ENCODE assay signal across 28 cellular contexts in the genomic region with DNA sequence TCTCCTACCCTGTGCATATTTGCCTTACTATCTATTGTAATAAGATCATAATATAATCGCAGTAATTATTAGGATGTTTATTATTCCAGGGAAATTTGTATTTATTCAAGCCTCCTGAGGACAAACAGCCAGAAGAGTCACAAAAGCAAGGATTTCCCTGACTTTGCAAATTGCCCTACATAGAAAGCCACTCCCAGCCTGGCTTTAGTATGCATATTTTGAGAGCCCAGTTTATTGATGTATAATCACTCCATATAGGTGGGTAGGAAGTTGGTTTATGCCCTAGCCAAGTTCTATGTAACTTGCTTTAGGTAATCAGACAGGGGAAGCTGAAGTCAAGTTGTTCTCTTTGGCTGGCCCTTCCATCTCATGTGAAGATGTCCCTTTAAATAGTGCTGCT.
"Had no signal": no experiment of that assay in that cellular context is flagged by ENCODE, and none has a peak within 500 bp of the region (broad histone marks: within the 10 kb centered on the region; RNA-seq: fewer than 3 reads in every experiment).

No MANE protein-coding gene starts in this region.

- H3K27me3 ChIP-seq: esophagus squamous epithelium, heart right ventricle, neutrophil, pancreas, right lobe of liver, testis, tibial artery, upper lobe of left lung had no signal

- ATAC-seq: effector memory CD8-positive, alpha-beta T cell; heart right ventricle; left ventricle myocardium superior; natural killer cell treated with Interleukin-12 subunit alpha and Interleukin-12 subunit beta and Interleukin-15 and Interleukin-18, amount 100 ng/mL, for 72 hours; pancreas; right lobe of liver; stimulated activated memory B cell treated with anti-CD40 and anti-IgM and Interleukin-4, amounts not matched to agents 10 μg/mL and 1 μg/mL and 100 μg/mL, for 72 hours; stimulated activated naive CD8-positive, alpha-beta T cell treated with anti-CD3 and anti-CD28 coated beads, Interleukin-15, Interleukin-2, amounts not matched to agents 100 U/mL and 50 U/mL, for 24 hours had no signal

- H3K36me3 ChIP-seq: esophagus squamous epithelium, heart right ventricle, lower lobe of right lung, neutrophil, pancreas, right lobe of liver, tibial artery, upper lobe of left lung had no signal

- H3K4me1 ChIP-seq: heart right ventricle, pancreas, right lobe of liver, testis, tibial artery had no signal

- FAIRE-seq: endometrium, pancreas, urothelium cell line had no signal

- H3K4me3 ChIP-seq: coronary artery, esophagus squamous epithelium, heart right ventricle, lower lobe of right lung, pancreas, right lobe of liver, testis, tibial artery, upper lobe of left lung had no signal

- DNase-seq: dermis blood vessel endothelial cell; effector memory CD8-positive, alpha-beta T cell; esophagus squamous epithelium; foreskin melanocyte; glutamatergic neuron; heart right ventricle; hypothalamus; immature natural killer cell; islet precursor cell; kidney glomerular epithelial cell; left ventricle myocardium superior; lower lobe of right lung; naive B cell; pancreas; retina; right lobe of liver; stimulated activated CD4-positive, alpha-beta T cell treated with anti-CD3 and anti-CD28 coated beads, Interleukin-4, amount 100 ng/mL, for 4 hours; stimulated activated naive CD8-positive, alpha-beta T cell treated with anti-CD3 and anti-CD28 coated beads, Interleukin-15, Interleukin-2, amounts not matched to agents 100 U/mL and 50 U/mL, for 24 hours; substantia nigra; testis; tibial artery; upper lobe of left lung had no signal

- H3K9me3 ChIP-seq: esophagus squamous epithelium, heart right ventricle, lower lobe of right lung, neutrophil, pancreas, right lobe of liver, testis, tibial artery, upper lobe of left lung had no signal

- H3K27ac ChIP-seq: coronary artery, heart right ventricle, lower lobe of right lung, neutrophil, pancreas, right lobe of liver, testis, tibial artery, upper lobe of left lung had no signal
